1 cellular context compared by ENCODE assay signal in genomic region chr16:22195695-22196558, GRCh38.
TF ChIP-seq lines count a peak whose summit lies in the region.

No MANE protein-coding gene starts in this region.

TF ChIP-seq in HepG2, 621 proteins besides CTCF, POLR2A, EP300 and RAD21 (continued from another document and continues in another):
- no peak for TF ChIP-seq ZNF646 (CRISPR knock-in tag; IDR thresholded peaks at IDR 0.05)
- 0 out of 2 replicates have a peak, but pooled peaks have one; percentile 13 for TF ChIP-seq ZFAT (CRISPR knock-in tag; conservative IDR thresholded peaks at IDR 0.05)
- TF ChIP-seq ZNF234 (CRISPR knock-in tag; conservative IDR thresholded peaks at IDR 0.05) = no peak; the same call in 1 of the 2 replicates
- no peak; the same call in 1 of the 2 replicates for TF ChIP-seq ZSCAN29 (CRISPR knock-in tag; conservative IDR thresholded peaks at IDR 0.05)
- TF ChIP-seq HOXA3 (CRISPR knock-in tag; IDR thresholded peaks at IDR 0.05) = peak; percentile 68; the same call in 1 of the 2 replicates
- TF ChIP-seq ZGPAT (CRISPR knock-in tag; IDR thresholded peaks at IDR 0.05) = peak; percentile 97
- TF ChIP-seq AGO2 (optimal IDR thresholded peaks at IDR 0.05; ENCODE audit: low read depth, low read length) = no peak
- TF ChIP-seq GATAD2A (CRISPR knock-in tag; IDR thresholded peaks at IDR 0.05) = peak; percentile 86
- peak; percentile 76; the same call in 1 of the 2 replicates for TF ChIP-seq SPEN (CRISPR knock-in tag; IDR thresholded peaks at IDR 0.05; ENCODE audit: low read depth)
- no peak for TF ChIP-seq ZBTB40 (IDR thresholded peaks at IDR 0.05)
- TF ChIP-seq ZBTB40 (CRISPR knock-in tag; IDR thresholded peaks at IDR 0.05) = peak; percentile 68; the same call in 1 of the 2 replicates
- TF ChIP-seq ZNF639 (CRISPR knock-in tag; conservative IDR thresholded peaks at IDR 0.05) = no peak; the same call in 1 of the 2 replicates
- TF ChIP-seq MED13 (CRISPR knock-in tag; IDR thresholded peaks at IDR 0.05) = no peak
- peak; percentile 57; the same call in 1 of the 2 replicates for TF ChIP-seq ZNF652 (CRISPR knock-in tag; IDR thresholded peaks at IDR 0.05; ENCODE audit: borderline replicate concordance, low read depth)
- TF ChIP-seq MTA3 (CRISPR knock-in tag; IDR thresholded peaks at IDR 0.05) = no peak
- no peak for TF ChIP-seq SRSF1 (optimal IDR thresholded peaks at IDR 0.05; ENCODE audit: low read depth, low read length)
- TF ChIP-seq ZZZ3 (CRISPR knock-in tag; IDR thresholded peaks at IDR 0.05; ENCODE audit: borderline replicate concordance) = 0 out of 2 replicates have a peak, but pooled peaks have one; percentile 49
- peak; percentile 63; the same call in 1 of the 2 replicates for TF ChIP-seq ZBTB34 (CRISPR knock-in tag; IDR thresholded peaks at IDR 0.05)
- TF ChIP-seq TIGD3 (CRISPR knock-in tag; IDR thresholded peaks at IDR 0.05; ENCODE audit: borderline replicate concordance) = peak; percentile 29; the same call in 1 of the 2 replicates
- no peak for TF ChIP-seq SKIL (CRISPR knock-in tag; IDR thresholded peaks at IDR 0.05; ENCODE audit: borderline replicate concordance)
- no peak for TF ChIP-seq ZNF17 (CRISPR knock-in tag; IDR thresholded peaks at IDR 0.05)
- TF ChIP-seq TBP (CRISPR knock-in tag; IDR thresholded peaks at IDR 0.05) = no peak; the same call in 1 of the 2 replicates
- peak; percentile 86 for TF ChIP-seq TBL1XR1 (IDR thresholded peaks at IDR 0.05; ENCODE audit: borderline replicate concordance, low read length, partially characterized antibody)
- TF ChIP-seq ZNF574 (CRISPR knock-in tag; IDR thresholded peaks at IDR 0.05) = peak; percentile 88
